32 cellular contexts compared by ENCODE assay signal in genomic region chr15:48868018-48868417, GRCh38. TPM values are rescaled to one million over a fixed set of nuclear protein-coding genes. Genes with fewer than 3 reads are reported as not detected.
DNase-seq lines count a peak whose midpoint lies in the region; ATAC-seq and TF ChIP-seq lines count a peak whose summit lies in the region.
"Had no signal": no experiment of that assay in that cellular context is flagged by ENCODE, and none has a peak within 500 bp of the region (broad histone marks: within the 10 kb centered on the region; RNA-seq: fewer than 3 reads in every experiment).

No MANE protein-coding gene starts in this region.

- intact Hi-C loops in MCF 10A (cut with micrococcal nuclease) (loop anchor here (2.0 kb wide), 1 partner anchor 753 kb away; the partner anchor contains the start of genes DTWD1 and FAM227B), breast epithelium (cut with DNase I; ENCODE audit: low total_unique reads) (no loop called here)

- ATAC-seq in HG03354 (IDR thresholded peaks at IDR 0.05; ENCODE audit: poor library complexity, severe bottlenecking, unreplicated experiment) (no peak), GM21825 (IDR thresholded peaks at IDR 0.05; ENCODE audit: unreplicated experiment) (no peak)
- ATAC-seq: A549; activated CD8-positive, alpha-beta memory T cell treated with anti-CD3 and anti-CD28 coated beads, Interleukin-2, amount 10 ng/mL, durations not matched to agents 7 days and 5 days; naive thymus-derived CD8-positive, alpha-beta T cell had no signal

- peaks cover 8% of the 10 kb centered on the region for H3K36me3 Mint-ChIP-seq in MCF 10A (ENCODE audit: insufficient read depth, unreplicated experiment)
- H3K36me3 Mint-ChIP-seq: brain; immature natural killer cell; naive thymus-derived CD8-positive, alpha-beta T cell had no signal

- H3K9me3 Mint-ChIP-seq in MCF 10A (ENCODE audit: unreplicated experiment): no peaks in the 10 kb centered on the region
- H3K9me3 Mint-ChIP-seq: activated CD4-positive, alpha-beta T cell treated with anti-CD3 and anti-CD28 coated beads, Interleukin-2, amount 10 ng/mL, durations not matched to agents 7 days and 5 days; brain; immature natural killer cell; naive thymus-derived CD8-positive, alpha-beta T cell had no signal

- no peak overlapping the region for H3K27ac ChIP-seq in breast epithelium
- peak overlapping the region; percentile 35 for H3K27ac ChIP-seq in brain microvascular endothelial cell
- H3K27ac ChIP-seq: A549, adrenal gland, left lung, tibial artery had no signal

- DNase-seq in MCF 10A (ENCODE audit: unreplicated experiment) (peak; percentile 8), breast epithelium (ENCODE audit: low spot score in 2 of 2) (no peak), brain microvascular endothelial cell (no peak), iris pigment epithelial cell (ENCODE audit: low read depth) (peak; percentile 69), epidermal melanocyte (ENCODE audit: insufficient read length, low spot score) (no peak), NCI-H1092 (lab: John Stamatoyannopoulos, UW) (no peak)
- DNase-seq: activated CD4-positive, alpha-beta T cell treated with anti-CD3 and anti-CD28 coated beads, Interleukin-2, amount 10 ng/mL, durations not matched to agents 7 days and 5 days; activated CD8-positive, alpha-beta memory T cell treated with anti-CD3 and anti-CD28 coated beads, Interleukin-2, amount 10 ng/mL, durations not matched to agents 7 days and 5 days; activated T-cell treated with anti-CD3 and anti-CD28 coated beads, Interleukin-2, amount 50 U/mL, for 48 hours; adrenal gland; BE2C; effector CD8-positive, alpha-beta T cell; esophagus squamous epithelium; GF-D8; hypothalamus; immature natural killer cell; KBM-7; left lung; MG63; naive thymus-derived CD8-positive, alpha-beta T cell; NCI-H1436 treated with DMSO at 0.1 percent for 48 hours; NCI-H2107; NCI-H446; occipital lobe; stimulated activated CD4-positive, alpha-beta T cell treated with anti-CD3 and anti-CD28 coated beads, Interleukin-2, amount 100 ng/mL, for 24 hours; stomach; T-helper 9 cell; tibial artery had no signal

- H3K36me3 ChIP-seq in breast epithelium: no peaks in the 10 kb centered on the region
- H3K36me3 ChIP-seq in brain microvascular endothelial cell (replicated peaks): no peaks in the 10 kb centered on the region
- H3K36me3 ChIP-seq: adrenal gland, BE2C, esophagus squamous epithelium, left lung, MG63, stomach, tibial artery had no signal

- BruUV-seq in MCF 10A (replicated peaks; lab: Mats Ljungman, UMichigan): no TSS peak

- H3K27ac Mint-ChIP-seq in MCF 10A (ENCODE audit: low read depth, unreplicated experiment): peak overlapping the region; percentile 82
- H3K27ac Mint-ChIP-seq: activated CD4-positive, alpha-beta T cell treated with anti-CD3 and anti-CD28 coated beads, Interleukin-2, amount 10 ng/mL, durations not matched to agents 7 days and 5 days; activated CD8-positive, alpha-beta memory T cell treated with anti-CD3 and anti-CD28 coated beads, Interleukin-2, amount 10 ng/mL, durations not matched to agents 7 days and 5 days; immature natural killer cell; naive thymus-derived CD8-positive, alpha-beta T cell had no signal

- no peak for TF ChIP-seq POLR2A in breast epithelium (IDR thresholded peaks at IDR 0.05)

- CTCF ChIA-PET in MCF 10A (lab: Yijun Ruan, JAX): interaction anchor here (0.7 to 3.9 kb wide), 6 partner anchors 10 to 278 kb away, joined by 3 to 21 read pairs (median 5); partner anchors contain the start of gene EID1

- H3K4me3 ChIP-seq in breast epithelium: no peak overlapping the region
- no peak overlapping the region for H3K4me3 ChIP-seq in brain microvascular endothelial cell (ENCODE audit: low read depth, low read length)
- H3K4me3 ChIP-seq: A549, adrenal gland, esophagus squamous epithelium, left lung, MG63, stomach, tibial artery had no signal

- H3K4me3 Mint-ChIP-seq in MCF 10A (ENCODE audit: unreplicated experiment): no peak overlapping the region
- H3K4me3 Mint-ChIP-seq: activated CD4-positive, alpha-beta T cell treated with anti-CD3 and anti-CD28 coated beads, Interleukin-2, amount 10 ng/mL, durations not matched to agents 7 days and 5 days; activated CD8-positive, alpha-beta memory T cell treated with anti-CD3 and anti-CD28 coated beads, Interleukin-2, amount 10 ng/mL, durations not matched to agents 7 days and 5 days; brain; immature natural killer cell; naive thymus-derived CD8-positive, alpha-beta T cell had no signal

- TF ChIP-seq CTCF in MCF 10A (IDR thresholded peaks at IDR 0.05; ENCODE audit: unreplicated experiment) (no peak), breast epithelium (IDR thresholded peaks at IDR 0.05) (no peak), brain microvascular endothelial cell (IDR thresholded peaks at IDR 0.05; ENCODE audit: low read depth, low read length, missing control alignments) (no peak)

- no peaks in the 10 kb centered on the region for H3K27me3 Mint-ChIP-seq in MCF 10A (ENCODE audit: insufficient read depth, unreplicated experiment)
- H3K27me3 Mint-ChIP-seq: brain had no signal

- peaks cover 39% of the 10 kb centered on the region for H3K4me1 Mint-ChIP-seq in MCF 10A (ENCODE audit: insufficient read depth, unreplicated experiment)
- H3K4me1 Mint-ChIP-seq: activated CD4-positive, alpha-beta T cell treated with anti-CD3 and anti-CD28 coated beads, Interleukin-2, amount 10 ng/mL, durations not matched to agents 7 days and 5 days; immature natural killer cell; naive thymus-derived CD8-positive, alpha-beta T cell had no signal

- no peaks in the 10 kb centered on the region for H3K4me1 ChIP-seq in breast epithelium
- H3K4me1 ChIP-seq: BE2C, left lung, tibial artery had no signal

- H3K27me3 ChIP-seq in breast epithelium (no peaks in the 10 kb centered on the region), brain microvascular endothelial cell (replicated peaks) (no peaks in the 10 kb centered on the region)
- H3K27me3 ChIP-seq: adrenal gland, BE2C, MG63, tibial artery had no signal

- POLR2A ChIA-PET in MCF 10A (lab: Yijun Ruan, JAX): interaction anchor here (0.6 to 2.5 kb wide), 11 partner anchors 8 to 752 kb away, joined by 3 to 33 read pairs (median 4); partner anchors contain the start of genes CEP152, EID1, SECISBP2L and SHC4

- in situ Hi-C loops in brain microvascular endothelial cell (cut with HindIII; ENCODE audit: low pct_ligation_motif_present, low sequenced_read_pairs): no loop called here

- no peaks in the 10 kb centered on the region for H3K9me3 ChIP-seq in breast epithelium
- H3K9me3 ChIP-seq: A549, adrenal gland, BE2C, esophagus squamous epithelium, left lung, MG63, stomach, tibial artery had no signal

RNA-seq across cellular contexts. Expression of gene EID1, which starts 9.9 kb away (rescaled TPM):
- total RNA-seq in MCF 10A (2022) (91.3 and 110 TPM in 2 replicates), breast epithelium (100 to 1,000 TPM; 204 to 266 (median 227) TPM)

RNA-seq across cellular contexts. Expression of gene CEP152, which starts 57.1 kb away (rescaled TPM):
- total RNA-seq in MCF 10A (2022) (6.4 and 6.5 TPM in 2 replicates), breast epithelium (10 to 100 TPM in 1 of 3 donors, 1 to 10 TPM in 2; 5.3 to 13.5 (median 5.9) TPM)

Comparison
In these comparisons a context has a peak if more than half of its experiments do, and no peak if none do; other contexts are left out.
1. DNase-seq: peak in MCF 10A (single experiment) and iris pigment epithelial cell (single experiment); none in breast epithelium (0 of 2), brain microvascular endothelial cell (single experiment), epidermal melanocyte (single experiment) and NCI-H1092 (single experiment).